In genomic region chr6:52019092-52019491, GRCh38 we compare ENCODE assay signal across 30 cellular contexts.
A peak's percentile ranks its signal among the peaks of the same experiment; 100 is the strongest.
DNase-seq lines count a peak whose midpoint lies in the region; ATAC-seq, FAIRE-seq and TF ChIP-seq lines count a peak whose summit lies in the region.
"Had no signal": no experiment of that assay in that cellular context is flagged by ENCODE, and none has a peak within 500 bp of the region (broad histone marks: within the 10 kb centered on the region; RNA-seq: fewer than 3 reads in every experiment).

No MANE protein-coding gene starts in this region.

- no peaks in the 10 kb centered on the region for H4K20me1 ChIP-seq in HepG2 (ENCODE audit: insufficient read depth, low read length)
- H4K20me1 ChIP-seq in osteoblast (ENCODE audit: insufficient read depth, low read length): no peaks in the 10 kb centered on the region

- no peak overlapping the region for H3K4me2 ChIP-seq in HepG2 (ENCODE audit: low read depth, low read length)
- no peak overlapping the region for H3K4me2 ChIP-seq in osteoblast (ENCODE audit: insufficient read depth, low read length)
- H3K4me2 ChIP-seq: A549, GM23338 had no signal

- CTCF ChIA-PET in HepG2 (lab: Yijun Ruan, JAX; ENCODE audit: low intra/inter-chr PET ratio, low total read pairs): no interaction called here

- H2AFZ ChIP-seq in HepG2 (ENCODE audit: low read length) (no peak overlapping the region), osteoblast (ENCODE audit: low read length) (no peak overlapping the region)
- H2AFZ ChIP-seq: GM23338 had no signal

- ATAC-seq in HepG2 (peak; percentile 71), HG03039 (IDR thresholded peaks at IDR 0.05; ENCODE audit: unreplicated experiment) (no peak), GM19395 (IDR thresholded peaks at IDR 0.05; ENCODE audit: unreplicated experiment) (no peak)
- ATAC-seq: A549; activated CD4-positive, CD25-positive, alpha-beta regulatory T cell treated with anti-CD3 and anti-CD28 coated beads, Interleukin-2, amount 50 U/mL, for 24 hours; GM23338; left cardiac atrium; naive thymus-derived CD4-positive, alpha-beta T cell; stimulated activated memory B cell treated with anti-CD40 and anti-IgM and Interleukin-4, amounts not matched to agents 10 μg/mL and 1 μg/mL and 100 μg/mL, for 72 hours had no signal

- TF ChIP-seq CTCF in HepG2 (CRISPR knock-in tag; IDR thresholded peaks at IDR 0.05) (no peak), osteoblast (IDR thresholded peaks at IDR 0.05; ENCODE audit: extremely low read depth, low read depth, low read length) (no peak)

- WGBS in HepG2 (ENCODE audit: low lambda C conversion rate): 2% methylated on average over 3 of the region's 3 CpGs

- no peak overlapping the region for H3K27ac ChIP-seq in HepG2 (ENCODE audit: extremely low read length, insufficient read depth, low read length)
- no peak overlapping the region for H3K27ac ChIP-seq in osteoblast (ENCODE audit: low read depth, low read length)
- H3K27ac ChIP-seq: A549, spleen had no signal

- H3K9ac ChIP-seq in HepG2 (ENCODE audit: insufficient read depth, low read depth, low read length): no peak overlapping the region

- POLR2A ChIA-PET in HepG2 (lab: Yijun Ruan, JAX): no interaction called here

- BruUV-seq in HepG2 (replicated peaks; lab: Mats Ljungman, UMichigan): no TSS peak

- H3K4me3 ChIP-seq in HepG2 (replicated peaks in 1 of 3; ENCODE audit: insufficient read depth in 1 of 3, low read depth in 2 of 3, low read length in 3 of 3) (no peak overlapping the region), osteoblast (ENCODE audit: insufficient read depth, low read length) (no peak overlapping the region)
- H3K4me3 ChIP-seq: A549, GM23338, spleen had no signal

- H3K9me3 ChIP-seq in HepG2 (ENCODE audit: low read length) (no peaks in the 10 kb centered on the region), osteoblast (ENCODE audit: low read depth, low read length) (no peaks in the 10 kb centered on the region)
- H3K9me3 ChIP-seq: A549, spleen had no signal

- TF ChIP-seq EP300 in HepG2 (IDR thresholded peaks at IDR 0.05; ENCODE audit: low read depth in 2 of 2, low read length in 2 of 2) (no peak), HepG2 (CRISPR knock-in tag; IDR thresholded peaks at IDR 0.05; ENCODE audit: borderline replicate concordance) (no peak)

- no peak for TF ChIP-seq POLR2A in HepG2 (IDR thresholded peaks at IDR 0.05; ENCODE audit: insufficient read depth in 1 of 2, low read depth in 2 of 2, low read length in 2 of 2)

- in situ Hi-C loops in HepG2 (cut with HindIII; ENCODE audit: extremely low pct_ligation_motif_present, low pct_unique_long_range_greater_than_20kb): no loop called here

- FAIRE-seq in HepG2 (lab: Jason Lieb, UNC): no peak
- FAIRE-seq: A549 had no signal

- intact Hi-C loops in HepG2 (cut with micrococcal nuclease; ENCODE audit: unreplicated experiment): no loop called here

- H3K36me3 ChIP-seq in HepG2 (replicated peaks in 1 of 2; ENCODE audit: control insufficient read depth in 1 of 2, insufficient read depth in 2 of 2, low read length in 2 of 2): no peaks in the 10 kb centered on the region
- H3K36me3 ChIP-seq in osteoblast (ENCODE audit: insufficient read depth, low read length): no peaks in the 10 kb centered on the region
- H3K36me3 ChIP-seq: spleen had no signal

- H3K79me2 ChIP-seq in HepG2 (ENCODE audit: insufficient read depth, low read length) (no peaks in the 10 kb centered on the region), osteoblast (ENCODE audit: insufficient read depth, low read length) (no peaks in the 10 kb centered on the region)

- peak; percentile 69 for DNase-seq in COR-L47 (lab: John Stamatoyannopoulos, UW)
- DNase-seq in NCI-H1417 (lab: John Stamatoyannopoulos, UW): peak in 2 of 3 experiments; percentile 82 to 95
- peak; percentile 93 for DNase-seq in NCI-H69 (lab: John Stamatoyannopoulos, UW)
- no peak for DNase-seq in HepG2 (ENCODE audit: low spot score)
- DNase-seq in osteoblast (ENCODE audit: insufficient read length, low spot score, missing footprints): no peak
- no peak for DNase-seq in stimulated activated CD4-positive, alpha-beta T cell treated with anti-CD3 and anti-CD28 coated beads, Interleukin-4, amount 100 ng/mL, for 4 hours
- DNase-seq: activated CD4-positive, alpha-beta memory T cell treated with anti-CD3 and anti-CD28 coated beads for 36 hours; activated CD8-positive, alpha-beta memory T cell treated with anti-CD3 and anti-CD28 coated beads, Interleukin-2, amount 50 U/mL, for 48 hours; activated naive CD8-positive, alpha-beta T cell treated with anti-CD3 and anti-CD28 coated beads for 36 hours; CD8-positive, alpha-beta memory T cell; cerebellar nuclear complex; GDM1; Karpas-422; left cardiac atrium; mesendoderm; naive thymus-derived CD4-positive, alpha-beta T cell; NCI-H1092; NCI-H2029 treated with DMSO at 0.1 percent for 48 hours; NCI-H524 treated with DMSO at 0.1 percent for 48 hours; nucleus accumbens; retina; Right ventricle myocardium superior; spleen; stimulated activated CD4-positive, alpha-beta T cell treated with anti-CD3 and anti-CD28 coated beads, Interleukin-2, amount 100 ng/mL, for 48 hours had no signal

- no peak for TF ChIP-seq RAD21 in HepG2 (CRISPR knock-in tag; IDR thresholded peaks at IDR 0.05)

- no peaks in the 10 kb centered on the region for H3K27me3 ChIP-seq in HepG2 (ENCODE audit: control insufficient read depth in 1 of 2, insufficient read depth in 2 of 2, low read length in 2 of 2)
- no peaks in the 10 kb centered on the region for H3K27me3 ChIP-seq in osteoblast (ENCODE audit: insufficient read depth, low read length)

- peaks cover 21% of the 10 kb centered on the region for H3K4me1 ChIP-seq in HepG2 (ENCODE audit: insufficient read depth, low read length)
- H3K4me1 ChIP-seq in osteoblast (ENCODE audit: insufficient read depth, low read length): no peaks in the 10 kb centered on the region
- H3K4me1 ChIP-seq: A549, spleen had no signal

TF ChIP-seq in HepG2, 621 proteins besides CTCF, POLR2A, EP300 and RAD21:
- TF ChIP-seq ZNF281 (CRISPR knock-in tag; IDR thresholded peaks at IDR 0.05; ENCODE audit: borderline replicate concordance) (peak; percentile 61), NBN (conservative IDR thresholded peaks at IDR 0.05) (no peak)

Comparison
In these comparisons a context has a peak if more than half of its experiments do, and no peak if none do; other contexts are left out.
1. DNase-seq: peak in COR-L47 (single experiment), NCI-H1417 (2 of 3) and NCI-H69 (single experiment); none in HepG2 (single experiment), osteoblast (single experiment) and stimulated activated CD4-positive, alpha-beta T cell treated with anti-CD3 and anti-CD28 coated beads, Interleukin-4, amount 100 ng/mL, for 4 hours (0 of 2).